ENCODE assay signal across 29 cellular contexts in genomic region chr7:101271021-101271420, GRCh38.
"Had no signal": no experiment of that assay in that cellular context is flagged by ENCODE, and none has a peak within 500 bp of the region (broad histone marks: within the 10 kb centered on the region; RNA-seq: fewer than 3 reads in every experiment).

No MANE protein-coding gene starts in this region.

- H3K4me3 ChIP-seq: gastroesophageal sphincter, thoracic aorta, uterus had no signal

- H3K9me3 ChIP-seq: gastroesophageal sphincter, thoracic aorta, uterus had no signal

- H3K9ac ChIP-seq: parathyroid adenoma had no signal

- FAIRE-seq: colon, kidney had no signal

- H3K79me2 ChIP-seq: parathyroid adenoma had no signal

- H3K36me3 Mint-ChIP-seq: activated CD4-positive, alpha-beta memory T cell treated with anti-CD3 and anti-CD28 coated beads for 36 hours; activated naive CD4-positive, alpha-beta T cell treated with anti-CD3 and anti-CD28 coated beads, Interleukin-2, amount 10 ng/mL, durations not matched to agents 7 days and 5 days; activated naive CD8-positive, alpha-beta T cell treated with anti-CD3 and anti-CD28 coated beads, Interleukin-2, amount 10 ng/mL, durations not matched to agents 7 days and 5 days; memory B cell; naive thymus-derived CD4-positive, alpha-beta T cell had no signal

- H3K36me3 ChIP-seq: gastroesophageal sphincter, thoracic aorta, uterus, WERI-Rb-1 had no signal

- H3K4me1 Mint-ChIP-seq: activated naive CD4-positive, alpha-beta T cell treated with anti-CD3 and anti-CD28 coated beads, Interleukin-2, amount 10 ng/mL, durations not matched to agents 7 days and 5 days; activated naive CD8-positive, alpha-beta T cell treated with anti-CD3 and anti-CD28 coated beads, Interleukin-2, amount 10 ng/mL, durations not matched to agents 7 days and 5 days; memory B cell; naive thymus-derived CD4-positive, alpha-beta T cell; T-helper 17 cell had no signal

- H3K27ac Mint-ChIP-seq: activated CD4-positive, alpha-beta memory T cell treated with anti-CD3 and anti-CD28 coated beads for 36 hours; activated naive CD4-positive, alpha-beta T cell treated with anti-CD3 and anti-CD28 coated beads, Interleukin-2, amount 10 ng/mL, durations not matched to agents 7 days and 5 days; activated naive CD8-positive, alpha-beta T cell treated with anti-CD3 and anti-CD28 coated beads, Interleukin-2, amount 10 ng/mL, durations not matched to agents 7 days and 5 days; activated T-helper 1 cell treated with anti-CD3 and anti-CD28 coated beads, Interleukin-12 subunit alpha, Interleukin-12 subunit beta, Interleukin-2, Interleukin-4 antibody, amounts not matched to agents 30 ng/mL and 10 ng/mL and 1 ng/mL, durations not matched to agents 14 hours and 24 hours and 36 hours; memory B cell; naive thymus-derived CD4-positive, alpha-beta T cell; T-helper 17 cell had no signal

- H3K4me1 ChIP-seq: parathyroid adenoma, uterus had no signal

- H3K9me3 Mint-ChIP-seq: activated CD4-positive, alpha-beta memory T cell treated with anti-CD3 and anti-CD28 coated beads for 36 hours; activated naive CD4-positive, alpha-beta T cell treated with anti-CD3 and anti-CD28 coated beads, Interleukin-2, amount 10 ng/mL, durations not matched to agents 7 days and 5 days; activated naive CD8-positive, alpha-beta T cell treated with anti-CD3 and anti-CD28 coated beads, Interleukin-2, amount 10 ng/mL, durations not matched to agents 7 days and 5 days; activated T-helper 1 cell treated with anti-CD3 and anti-CD28 coated beads, Interleukin-12 subunit alpha, Interleukin-12 subunit beta, Interleukin-2, Interleukin-4 antibody, amounts not matched to agents 30 ng/mL and 10 ng/mL and 1 ng/mL, durations not matched to agents 14 hours and 24 hours and 36 hours; memory B cell; naive thymus-derived CD4-positive, alpha-beta T cell; neural crest cell had no signal

- H3K27ac ChIP-seq: gastroesophageal sphincter, parathyroid adenoma, thoracic aorta, uterus, WERI-Rb-1 had no signal

- H3K27me3 Mint-ChIP-seq: activated naive CD8-positive, alpha-beta T cell treated with anti-CD3 and anti-CD28 coated beads, Interleukin-2, amount 10 ng/mL, durations not matched to agents 7 days and 5 days had no signal

- H2AFZ ChIP-seq: parathyroid adenoma had no signal

- H3K4me3 Mint-ChIP-seq: activated CD4-positive, alpha-beta memory T cell treated with anti-CD3 and anti-CD28 coated beads for 36 hours; activated naive CD4-positive, alpha-beta T cell treated with anti-CD3 and anti-CD28 coated beads, Interleukin-2, amount 10 ng/mL, durations not matched to agents 7 days and 5 days; activated naive CD8-positive, alpha-beta T cell treated with anti-CD3 and anti-CD28 coated beads, Interleukin-2, amount 10 ng/mL, durations not matched to agents 7 days and 5 days; activated T-helper 1 cell treated with anti-CD3 and anti-CD28 coated beads, Interleukin-12 subunit alpha, Interleukin-12 subunit beta, Interleukin-2, Interleukin-4 antibody, amounts not matched to agents 30 ng/mL and 10 ng/mL and 1 ng/mL, durations not matched to agents 14 hours and 24 hours and 36 hours; memory B cell; naive thymus-derived CD4-positive, alpha-beta T cell; neural crest cell; T-helper 17 cell had no signal

- H3K27me3 ChIP-seq: uterus had no signal

- DNase-seq: activated CD4-positive, alpha-beta memory T cell treated with anti-CD3 and anti-CD28 coated beads for 36 hours; activated CD4-positive, alpha-beta T cell treated with anti-CD3 and anti-CD28 coated beads for 48 hours; activated CD8-positive, alpha-beta memory T cell treated with anti-CD3 and anti-CD28 coated beads, Interleukin-2, amount 50 U/mL, for 4 hours; activated effector memory CD4-positive, alpha-beta T cell treated with anti-CD3 and anti-CD28 coated beads, Interleukin-2, amount 50 U/mL, for 16 hours; activated naive CD4-positive, alpha-beta T cell treated with anti-CD3 and anti-CD28 coated beads, Interleukin-2, amount 10 ng/mL, durations not matched to agents 7 days and 5 days; activated naive CD8-positive, alpha-beta T cell treated with anti-CD3 and anti-CD28 coated beads, Interleukin-2, amount 10 ng/mL, durations not matched to agents 7 days and 5 days; activated T-cell treated with anti-CD3 and anti-CD28 coated beads, Interleukin-2, amount 50 U/mL, for 1 hour; central memory CD4-positive, alpha-beta T cell; effector memory CD4-positive, alpha-beta T cell; kidney; midbrain; naive thymus-derived CD4-positive, alpha-beta T cell; nucleus accumbens; right cardiac atrium; stimulated activated CD4-positive, alpha-beta T cell treated with anti-CD3 and anti-CD28 coated beads, Interleukin-15, amount 100 ng/mL, for 24 hours; stimulated activated CD4-positive, alpha-beta T cell treated with anti-CD3 and anti-CD28 coated beads, Interleukin-2, amount 100 ng/mL, for 24 hours; stimulated activated naive CD4-positive, alpha-beta T cell; T-helper 17 cell; T1000; trophoblast cell; uterus; WERI-Rb-1 had no signal
